8 cellular contexts compared by ENCODE assay signal in the genomic region with DNA sequence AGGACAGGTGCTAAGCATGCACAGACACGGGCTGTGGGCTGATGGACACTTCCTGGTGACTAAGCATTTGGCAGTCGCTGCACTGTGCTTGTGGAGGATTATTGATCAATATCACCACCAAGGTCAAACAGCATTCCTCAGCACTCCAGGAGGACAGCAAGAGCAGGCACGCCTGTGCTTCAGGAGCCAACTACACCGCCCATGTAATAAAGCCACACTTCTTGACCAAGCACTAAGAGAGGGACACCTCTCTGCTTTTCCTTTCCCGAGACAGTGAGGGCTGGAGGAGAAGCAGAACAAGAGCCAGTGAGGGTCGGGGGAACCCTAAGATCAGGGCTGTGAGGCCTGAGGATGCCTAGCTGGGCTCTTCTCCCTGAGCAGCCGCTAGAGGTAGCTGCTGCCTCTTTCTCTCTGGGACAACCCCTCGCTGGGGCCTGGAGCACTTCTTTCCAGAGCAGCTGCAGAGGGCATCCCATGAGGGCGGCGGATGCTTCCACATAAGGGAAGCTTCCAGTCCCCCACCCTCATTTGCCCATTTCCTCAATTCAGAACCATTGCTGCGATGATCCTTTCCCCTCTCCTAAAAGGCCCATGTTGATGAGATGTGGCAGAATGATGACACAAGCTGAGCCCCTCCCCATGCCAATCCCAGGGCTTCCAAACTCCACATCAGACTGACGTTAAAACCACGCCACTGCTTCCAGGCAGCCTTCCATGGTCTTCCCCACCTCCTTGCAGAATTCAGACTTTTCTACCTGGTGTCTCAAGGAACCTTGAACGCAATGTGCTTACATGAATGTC. TPM values are rescaled to one million over a fixed set of nuclear protein-coding genes. Genes with fewer than 3 reads are reported as not detected.
DNase-seq lines count a peak whose midpoint lies in the region; ATAC-seq, FAIRE-seq and TF ChIP-seq lines count a peak whose summit lies in the region.

No MANE protein-coding gene starts in this region.

- no peaks in the 10 kb centered on the region for H3K4me1 Mint-ChIP-seq in activated naive CD8-positive, alpha-beta T cell treated with anti-CD3 and anti-CD28 coated beads for 36 hours

- peaks cover 0 to 4% of the 10 kb centered on the region in 2 donors for H3K36me3 ChIP-seq in psoas muscle (ENCODE audit: insufficient read depth in 1 of 2, low read depth in 1 of 2)

- no peak overlapping the region for H3K4me3 Mint-ChIP-seq in activated naive CD8-positive, alpha-beta T cell treated with anti-CD3 and anti-CD28 coated beads for 36 hours

- H3K9me3 ChIP-seq in A549 (no peaks in the 10 kb centered on the region), psoas muscle (no peaks in the 10 kb centered on the region)

- H3K27ac ChIP-seq in A549: no peak overlapping the region
- H3K27ac ChIP-seq in psoas muscle: no peak overlapping the region

- WGBS in A549 (ENCODE audit: missing lambda C conversion rate): 30% methylated on average over 14 of the region's 14 CpGs
- WGBS in psoas muscle, 3 donors: 43 to 48% (median 44%) methylated on average over 13 to 14 of the region's 14 CpGs

- H3K36me3 Mint-ChIP-seq in activated naive CD8-positive, alpha-beta T cell treated with anti-CD3 and anti-CD28 coated beads for 36 hours: no peaks in the 10 kb centered on the region

- H3K27me3 ChIP-seq in psoas muscle (ENCODE audit: insufficient read depth in 3 of 3, low read length in 2 of 3): no peaks in the 10 kb centered on the region

- no peak for TF ChIP-seq EP300 in A549 (IDR thresholded peaks at IDR 0.05)

- TF ChIP-seq CTCF in A549 (IDR thresholded peaks at IDR 0.05) (peak; percentile 76), psoas muscle (IDR thresholded peaks at IDR 0.05) (peak; percentile 64)

- FAIRE-seq in A549 (lab: Jason Lieb, UNC): no peak

- H3K9me3 Mint-ChIP-seq in activated naive CD8-positive, alpha-beta T cell treated with anti-CD3 and anti-CD28 coated beads for 36 hours: no peaks in the 10 kb centered on the region

- TF ChIP-seq POLR2A in A549 (IDR thresholded peaks at IDR 0.05; ENCODE audit: low read length): no peak

- H3K4me3 ChIP-seq in A549 (no peak overlapping the region), psoas muscle (no peak overlapping the region)

- DNase-seq in A549 (ENCODE audit: low read depth in 1 of 2, low spot score in 1 of 2) (peak; percentile 57 to 62), GDM1 (lab: John Stamatoyannopoulos, UW) (peak; percentile 25), NAMALWA (ENCODE audit: low spot score) (peak; percentile 38), Right ventricle myocardium superior (peak; percentile 81), psoas muscle (peak; percentile 63 to 83)
- DNase-seq in activated naive CD8-positive, alpha-beta T cell treated with anti-CD3 and anti-CD28 coated beads for 36 hours: peak; percentile 36

- no peak overlapping the region for H3K4me2 ChIP-seq in A549

- H3K27me3 Mint-ChIP-seq in activated naive CD8-positive, alpha-beta T cell treated with anti-CD3 and anti-CD28 coated beads for 36 hours: no peaks in the 10 kb centered on the region

- H3K4me1 ChIP-seq in A549: peaks cover 4% of the 10 kb centered on the region; the same call in 1 of the 3 replicates
- no peaks in the 10 kb centered on the region for H3K4me1 ChIP-seq in psoas muscle

- peak; percentile 81 to 88 for TF ChIP-seq RAD21 in A549 (conservative IDR thresholded peaks at IDR 0.05 in 1 of 2, IDR thresholded peaks at IDR 0.05 in 1 of 2)

- intact Hi-C loops in Right ventricle myocardium superior (cut with DNase I): no loop called here
- intact Hi-C loops in psoas muscle (cut with DNase I): loop anchor here (1.0 to 2.0 kb wide), 2 partner anchors 122 to 123 kb away; no protein-coding TSS in a partner anchor

- H3K27ac Mint-ChIP-seq in activated naive CD8-positive, alpha-beta T cell treated with anti-CD3 and anti-CD28 coated beads for 36 hours: no peak overlapping the region

- POLR2A ChIA-PET in A549 (lab: Yijun Ruan, JAX): no interaction called here

- CTCF ChIA-PET in A549 (lab: Yijun Ruan, JAX): interaction anchor here (0.6 to 13.5 kb wide), 29 partner anchors 9 to 229 kb away, joined by 3 to 822 read pairs (median 4); partner anchors contain the start of gene RAB7B

- ATAC-seq in A549 (peak; percentile 89 to 97), Right ventricle myocardium superior (ENCODE audit: poor library complexity) (peak; percentile 91), psoas muscle (peak; percentile 79 to 89 (median 84)), HG03469 (IDR thresholded peaks at IDR 0.05; ENCODE audit: unreplicated experiment) (no peak), GM19467 (IDR thresholded peaks at IDR 0.05; ENCODE audit: unreplicated experiment) (no peak)

TF ChIP-seq in A549, 52 proteins besides CTCF, POLR2A, EP300 and RAD21:
- TF ChIP-seq CBX8 (IDR thresholded peaks at IDR 0.05) (no peak), GATA3 (IDR thresholded peaks at IDR 0.05; ENCODE audit: borderline replicate concordance) (no peak), SMC3 (IDR thresholded peaks at IDR 0.05) (peak; percentile 62), FOSL2 (IDR thresholded peaks at IDR 0.05) (no peak), FOSL2 (CRISPR knock-in tag; IDR thresholded peaks at IDR 0.05) (no peak), HOXB5 (CRISPR knock-in tag; IDR thresholded peaks at IDR 0.05) (no peak), CEBPB (IDR thresholded peaks at IDR 0.05) (no peak)
- TF ChIP-seq, protein P1, sequence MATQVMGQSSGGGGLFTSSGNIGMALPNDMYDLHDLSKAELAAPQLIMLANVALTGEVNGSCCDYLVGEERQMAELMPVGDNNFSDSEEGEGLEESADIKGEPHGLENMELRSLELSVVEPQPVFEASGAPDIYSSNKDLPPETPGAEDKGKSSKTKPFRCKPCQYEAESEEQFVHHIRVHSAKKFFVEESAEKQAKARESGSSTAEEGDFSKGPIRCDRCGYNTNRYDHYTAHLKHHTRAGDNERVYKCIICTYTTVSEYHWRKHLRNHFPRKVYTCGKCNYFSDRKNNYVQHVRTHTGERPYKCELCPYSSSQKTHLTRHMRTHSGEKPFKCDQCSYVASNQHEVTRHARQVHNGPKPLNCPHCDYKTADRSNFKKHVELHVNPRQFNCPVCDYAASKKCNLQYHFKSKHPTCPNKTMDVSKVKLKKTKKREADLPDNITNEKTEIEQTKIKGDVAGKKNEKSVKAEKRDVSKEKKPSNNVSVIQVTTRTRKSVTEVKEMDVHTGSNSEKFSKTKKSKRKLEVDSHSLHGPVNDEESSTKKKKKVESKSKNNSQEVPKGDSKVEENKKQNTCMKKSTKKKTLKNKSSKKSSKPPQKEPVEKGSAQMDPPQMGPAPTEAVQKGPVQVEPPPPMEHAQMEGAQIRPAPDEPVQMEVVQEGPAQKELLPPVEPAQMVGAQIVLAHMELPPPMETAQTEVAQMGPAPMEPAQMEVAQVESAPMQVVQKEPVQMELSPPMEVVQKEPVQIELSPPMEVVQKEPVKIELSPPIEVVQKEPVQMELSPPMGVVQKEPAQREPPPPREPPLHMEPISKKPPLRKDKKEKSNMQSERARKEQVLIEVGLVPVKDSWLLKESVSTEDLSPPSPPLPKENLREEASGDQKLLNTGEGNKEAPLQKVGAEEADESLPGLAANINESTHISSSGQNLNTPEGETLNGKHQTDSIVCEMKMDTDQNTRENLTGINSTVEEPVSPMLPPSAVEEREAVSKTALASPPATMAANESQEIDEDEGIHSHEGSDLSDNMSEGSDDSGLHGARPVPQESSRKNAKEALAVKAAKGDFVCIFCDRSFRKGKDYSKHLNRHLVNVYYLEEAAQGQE (IDR thresholded peaks at IDR 0.05): no peak
- TF ChIP-seq, protein P2, sequence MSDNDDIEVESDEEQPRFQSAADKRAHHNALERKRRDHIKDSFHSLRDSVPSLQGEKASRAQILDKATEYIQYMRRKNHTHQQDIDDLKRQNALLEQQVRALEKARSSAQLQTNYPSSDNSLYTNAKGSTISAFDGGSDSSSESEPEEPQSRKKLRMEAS (IDR thresholded peaks at IDR 0.05): no peak
- TF ChIP-seq, protein P3, sequence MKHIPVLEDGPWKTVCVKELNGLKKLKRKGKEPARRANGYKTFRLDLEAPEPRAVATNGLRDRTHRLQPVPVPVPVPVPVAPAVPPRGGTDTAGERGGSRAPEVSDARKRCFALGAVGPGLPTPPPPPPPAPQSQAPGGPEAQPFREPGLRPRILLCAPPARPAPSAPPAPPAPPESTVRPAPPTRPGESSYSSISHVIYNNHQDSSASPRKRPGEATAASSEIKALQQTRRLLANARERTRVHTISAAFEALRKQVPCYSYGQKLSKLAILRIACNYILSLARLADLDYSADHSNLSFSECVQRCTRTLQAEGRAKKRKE (CRISPR knock-in tag; IDR thresholded peaks at IDR 0.05; ENCODE audit: low read depth): no peak

RNA-seq across cellular contexts. Expression of gene RAB7B, which starts 19.1 kb away (rescaled TPM):
- polyA plus RNA-seq in A549 (2011; rRNA removed) (0.04 and 0.08 TPM in 2 replicates), A549 (2017; fragmentation: RNase III; extraction: RNeasy Plus Mini Kit Qiagen cat#74134 plus additional on column Dnase treatment) (0.20 to 0.37 TPM (median 0.30 TPM) in 3 replicates), psoas muscle (under 1 TPM; 0.25 to 0.36 (median 0.27) TPM)
- polyA plus RNA-seq in A549 (2012; cell fraction: cytosol; rRNA removed): 0.04 and 0.09 TPM in 2 replicates
- polyA plus RNA-seq in A549 (2012; cell fraction: nucleus; rRNA removed): 0.12 and 0.22 TPM in 2 replicates
- polyA minus RNA-seq in A549 (2011; rRNA and poly(A)+ RNA removed): not detected in 2 replicates
- not detected for total RNA-seq in activated naive CD8-positive, alpha-beta T cell treated with anti-CD3 and anti-CD28 coated beads for 36 hours
- total RNA-seq in Right ventricle myocardium superior (1.2 TPM), psoas muscle (1 to 10 TPM in 1 of 4 donors, under 1 TPM in 3; 0.17 to 1.2 (median 0.50) TPM)

RNA-seq across cellular contexts. Expression of gene CTSE, which starts 39.6 kb away (rescaled TPM):
- polyA plus RNA-seq in A549 (2011; rRNA removed) (not detected in 2 replicates), A549 (2017; fragmentation: RNase III; extraction: RNeasy Plus Mini Kit Qiagen cat#74134 plus additional on column Dnase treatment) (not detected in 3 replicates), psoas muscle (under 1 TPM in 2 of 3 donors, not detected in 1; 0.03 to 0.22 TPM)
- polyA plus RNA-seq in A549 (2012; cell fraction: cytosol; rRNA removed): not detected in 2 replicates
- polyA plus RNA-seq in A549 (2012; cell fraction: nucleus; rRNA removed): not detected in 2 replicates
- not detected in 2 replicates for polyA minus RNA-seq in A549 (2011; rRNA and poly(A)+ RNA removed)
- total RNA-seq in activated naive CD8-positive, alpha-beta T cell treated with anti-CD3 and anti-CD28 coated beads for 36 hours: not detected
- total RNA-seq in Right ventricle myocardium superior (not detected), psoas muscle (under 1 TPM in 1 of 4 donors, not detected in 3; 0.20 TPM)

RNA-seq across cellular contexts. Expression of gene SLC26A9, which starts 40.9 kb away (rescaled TPM):
- polyA plus RNA-seq in A549 (2011; rRNA removed) (0.98 and 1.1 TPM in 2 replicates), A549 (2017; fragmentation: RNase III; extraction: RNeasy Plus Mini Kit Qiagen cat#74134 plus additional on column Dnase treatment) (0.14 to 0.18 TPM (median 0.16 TPM) in 3 replicates), psoas muscle (under 1 TPM; 0.16 to 0.56 (median 0.42) TPM)
- polyA plus RNA-seq in A549 (2012; cell fraction: cytosol; rRNA removed): 0.19 and 0.30 TPM in 2 replicates
- 0.50 and 0.76 TPM in 2 replicates for polyA plus RNA-seq in A549 (2012; cell fraction: nucleus; rRNA removed)
- polyA minus RNA-seq in A549 (2011; rRNA and poly(A)+ RNA removed): 1.1 and 1.3 TPM in 2 replicates
- not detected for total RNA-seq in activated naive CD8-positive, alpha-beta T cell treated with anti-CD3 and anti-CD28 coated beads for 36 hours
- total RNA-seq in Right ventricle myocardium superior (33.0 TPM), psoas muscle (1 to 10 TPM in 1 of 4 donors, under 1 TPM in 3; 0.15 to 5.5 (median 0.47) TPM)

Comparison
In these comparisons a context has a peak if more than half of its experiments do, and no peak if none do; other contexts are left out.
1. ATAC-seq: peak in A549 (2 of 2), Right ventricle myocardium superior (single experiment) and psoas muscle (4 of 4); none in HG03469 (single experiment) and GM19467 (single experiment).
2. DNase-seq: peak in every context shown above with its lines; median percentile 81 in Right ventricle myocardium superior; 73 in psoas muscle; 60 in A549; 38 in NAMALWA; 36 in activated naive CD8-positive, alpha-beta T cell treated with anti-CD3 and anti-CD28 coated beads for 36 hours; 25 in GDM1.